ENCODE assay signal across 12 cellular contexts in genomic region chr12:6140646-6141045, GRCh38. TPM values are rescaled to one million over a fixed set of nuclear protein-coding genes. Genes with fewer than 3 reads are reported as not detected.
DNase-seq lines count a peak whose midpoint lies in the region; ATAC-seq and TF ChIP-seq lines count a peak whose summit lies in the region.
"Had no signal": no experiment of that assay in that cellular context is flagged by ENCODE, and none has a peak within 500 bp of the region (broad histone marks: within the 10 kb centered on the region; RNA-seq: fewer than 3 reads in every experiment).

No MANE protein-coding gene starts in this region.

- H2BK15ac ChIP-seq in mesenchymal stem cell (ENCODE audit: low read depth, poor library complexity, severe bottlenecking), result no peak overlapping the region

- H3K9me3 Mint-ChIP-seq in activated T-cell treated with anti-CD3 and anti-CD28 coated beads, Interleukin-2, amount 50 U/mL, for 4 hours, result no peaks in the 10 kb centered on the region

- peak overlapping the region; percentile 31 to 76 for H2BK12ac ChIP-seq in mesenchymal stem cell (ENCODE audit: low read length in 2 of 2)

- intact Hi-C loops in tibial artery (cut with DNase I; ENCODE audit: low total_unique reads), result no loop called here

- H2BK120ac ChIP-seq in mesenchymal stem cell (ENCODE audit: low read depth, low read length), result no peak overlapping the region

- H3K27ac ChIP-seq in angular gyrus (ENCODE audit: low read depth, low read length) (peak overlapping the region; percentile 51), mesenchymal stem cell (ENCODE audit: low read length, poor library complexity, severe bottlenecking) (no peak overlapping the region), temporal lobe (ENCODE audit: low read depth, low read length) (peak overlapping the region; percentile 67), tibial artery (no peak overlapping the region)
- H3K27ac ChIP-seq: cardiac muscle cell had no signal

- peaks cover 3% of the 10 kb centered on the region for H3K4me1 ChIP-seq in mesenchymal stem cell (ENCODE audit: control insufficient read depth, insufficient read depth, low read depth, low read length)
- H3K4me1 ChIP-seq in tibial artery, result no peaks in the 10 kb centered on the region

- H3K4me3 Mint-ChIP-seq in activated T-cell treated with anti-CD3 and anti-CD28 coated beads, Interleukin-2, amount 50 U/mL, for 4 hours, result peak overlapping the region; percentile 33

- peak overlapping the region; percentile 32 for H4K8ac ChIP-seq in mesenchymal stem cell (ENCODE audit: low read length)

- H3K18ac ChIP-seq in mesenchymal stem cell (ENCODE audit: low read depth in 1 of 2, low read length in 2 of 2), result peak overlapping the region; percentile 0 to 55

- H3K14ac ChIP-seq in mesenchymal stem cell (ENCODE audit: low read length in 2 of 2), result no peak overlapping the region

- H3K23ac ChIP-seq in mesenchymal stem cell (ENCODE audit: low read length in 2 of 2), result no peak overlapping the region

- H2AK5ac ChIP-seq in mesenchymal stem cell (ENCODE audit: low read length, severe bottlenecking), result no peak overlapping the region

- H3K27me3 Mint-ChIP-seq in activated T-cell treated with anti-CD3 and anti-CD28 coated beads, Interleukin-2, amount 50 U/mL, for 4 hours (ENCODE audit: low read depth), result peaks cover 3% of the 10 kb centered on the region

- H3K4me3 ChIP-seq in mesenchymal stem cell (ENCODE audit: insufficient read depth in 1 of 2, low read depth in 1 of 2, low read length in 2 of 2), result no peak overlapping the region
- no peak overlapping the region for H3K4me3 ChIP-seq in tibial artery
- H3K4me3 ChIP-seq: cardiac muscle cell, lung had no signal

- H3K4me1 Mint-ChIP-seq in activated T-cell treated with anti-CD3 and anti-CD28 coated beads, Interleukin-2, amount 50 U/mL, for 4 hours (ENCODE audit: low read depth), result peaks cover 39% of the 10 kb centered on the region

- H3K9me3 ChIP-seq in mesenchymal stem cell (ENCODE audit: control insufficient read depth, low read length) (no peaks in the 10 kb centered on the region), tibial artery (no peaks in the 10 kb centered on the region)

- no peaks in the 10 kb centered on the region for H3K79me1 ChIP-seq in mesenchymal stem cell (replicated peaks; ENCODE audit: low read length, poor library complexity, severe bottlenecking)

- H3K4me2 ChIP-seq in mesenchymal stem cell (ENCODE audit: low read length, poor library complexity, severe bottlenecking), result no peak overlapping the region

- H3K36me3 ChIP-seq in mesenchymal stem cell (ENCODE audit: control insufficient read depth in 1 of 2, insufficient read depth in 2 of 2, low read depth in 1 of 2, low read length in 2 of 2), result no peaks in the 10 kb centered on the region
- no peaks in the 10 kb centered on the region for H3K36me3 ChIP-seq in tibial artery
- H3K36me3 ChIP-seq: cardiac muscle cell had no signal

- ATAC-seq in activated T-cell treated with anti-CD3 and anti-CD28 coated beads, Interleukin-2, amount 50 U/mL, for 4 hours, result peak in 1 of 2 donors; percentile 20
- ATAC-seq in HG03460 (IDR thresholded peaks at IDR 0.05; ENCODE audit: unreplicated experiment), result no peak

- H3K36me3 Mint-ChIP-seq in activated T-cell treated with anti-CD3 and anti-CD28 coated beads, Interleukin-2, amount 50 U/mL, for 4 hours (ENCODE audit: insufficient read depth), result no peaks in the 10 kb centered on the region

- H3K9ac ChIP-seq in mesenchymal stem cell (ENCODE audit: low read length), result no peak overlapping the region

- H2AFZ ChIP-seq in mesenchymal stem cell (ENCODE audit: low read depth, low read length), result no peak overlapping the region

- WGBS in mesenchymal stem cell, result 30% methylated on average over 3 of the region's 3 CpGs

- no peak for TF ChIP-seq CTCF in tibial artery (IDR thresholded peaks at IDR 0.05)

- H3K27me3 ChIP-seq in mesenchymal stem cell (ENCODE audit: control insufficient read depth in 1 of 2, insufficient read depth in 1 of 2, low read length in 2 of 2), result no peaks in the 10 kb centered on the region
- no peaks in the 10 kb centered on the region for H3K27me3 ChIP-seq in tibial artery
- H3K27me3 ChIP-seq: cardiac muscle cell had no signal

- peak overlapping the region; percentile 79 for H4K91ac ChIP-seq in mesenchymal stem cell (ENCODE audit: low read length)

- no peak for DNase-seq in activated T-cell treated with anti-CD3 and anti-CD28 coated beads, Interleukin-2, amount 50 U/mL, for 4 hours
- no peak for DNase-seq in activated T-cell treated with anti-CD3 and anti-CD28 coated beads, Interleukin-2, amount 50 U/mL, for 48 hours
- DNase-seq in mesenchymal stem cell, result no peak
- no peak for DNase-seq in tibial artery
- no peak for DNase-seq in NCI-H345 (lab: John Stamatoyannopoulos, UW)
- DNase-seq: NCI-H1436 had no signal

- no peak overlapping the region for H2BK5ac ChIP-seq in mesenchymal stem cell (ENCODE audit: low read depth, low read length, poor library complexity, severe bottlenecking)

- no peak overlapping the region for H3K4ac ChIP-seq in mesenchymal stem cell (ENCODE audit: low read depth in 1 of 2, low read length in 2 of 2)

RNA-seq across cellular contexts. Expression of gene VWF, which starts 16.2 kb away (rescaled TPM):
- total RNA-seq in activated T-cell treated with anti-CD3 and anti-CD28 coated beads, Interleukin-2, amount 50 U/mL, for 4 hours, result under 1 TPM; 0.33 to 0.71 (median 0.58) TPM
- 0.07 TPM for polyA plus RNA-seq in mesenchymal stem cell (2013, experiment 1 of 2)
- polyA plus RNA-seq in mesenchymal stem cell (2013, experiment 2 of 2), result 0.12 TPM
- 15.0 TPM for total RNA-seq in temporal lobe
- total RNA-seq: HT1080 had no signal
- polyA plus RNA-seq: cardiac muscle cell had no signal

RNA-seq across cellular contexts. Expression of gene CD9, which starts 59.6 kb away (rescaled TPM):
- 1 to 10 TPM; 1.6 to 3.2 (median 3.0) TPM for total RNA-seq in activated T-cell treated with anti-CD3 and anti-CD28 coated beads, Interleukin-2, amount 50 U/mL, for 4 hours
- polyA plus RNA-seq in mesenchymal stem cell (2013, experiment 1 of 2), result 253 TPM
- 270 TPM for polyA plus RNA-seq in mesenchymal stem cell (2013, experiment 2 of 2)
- 22.1 TPM for total RNA-seq in temporal lobe

Comparison
In these comparisons a context has a peak if more than half of its experiments do, and no peak if none do; other contexts are left out.
1. H3K27ac ChIP-seq: peak in angular gyrus (single experiment) and temporal lobe (single experiment); none in mesenchymal stem cell (single experiment) and tibial artery (0 of 2).